ENCODE assay signal across 8 cellular contexts in genomic region chr19:44093931-44094765, GRCh38. TPM values are rescaled to one million over a fixed set of nuclear protein-coding genes. Genes with fewer than 3 reads are reported as not detected.
DNase-seq lines count a peak whose midpoint lies in the region; ATAC-seq and TF ChIP-seq lines count a peak whose summit lies in the region.

Gene ZNF224 (plus strand): TSS chr19:44094361. CDS start chr19:44097874, 3,513 bp downstream.

- no peak for TF ChIP-seq POLR2A in lower leg skin (IDR thresholded peaks at IDR 0.05)

- no peaks in the 10 kb centered on the region for H3K27me3 ChIP-seq in dorsolateral prefrontal cortex

- ATAC-seq in GM19372 (IDR thresholded peaks at IDR 0.05; ENCODE audit: low read depth, unreplicated experiment) (peak; percentile 83), HG03558 (IDR thresholded peaks at IDR 0.05; ENCODE audit: extremely low read depth, unreplicated experiment) (peak; percentile 52)

- DNase-seq in Ammon's horn (ENCODE audit: low spot score): peak; percentile 95
- DNase-seq in NCI-H748 treated with DMSO at 0.1 percent for 48 hours (lab: John Stamatoyannopoulos, UW): peak; percentile 98
- DNase-seq in activated CD4-positive, alpha-beta T cell treated with anti-CD3 and anti-CD28 coated beads, Interleukin-2, amount 50 U/mL, for 48 hours: peak; percentile 84 to 89
- peak; percentile 89 to 95 (median 94) for DNase-seq in dorsolateral prefrontal cortex
- DNase-seq in lower leg skin (ENCODE audit: low spot score in 2 of 2): peak; percentile 90 to 98
- DNase-seq in stimulated activated CD4-positive, alpha-beta T cell treated with anti-CD3 and anti-CD28 coated beads, Interleukin-4, amount 100 ng/mL, for 4 hours: peak; percentile 69 to 77

- intact Hi-C loops in dorsolateral prefrontal cortex (cut with DNase I) (loop anchor here (1.0 to 5.0 kb wide), 8 partner anchors 19 to 113 kb away; partner anchors contain the start of genes ZNF225 (in 2 of the 2), ZNF230 (in 2 of the 2), ZNF223 (in 1 of the 2) and ZNF284 (in 1 of the 2)), lower leg skin (cut with DNase I; ENCODE audit: low total_unique reads) (no loop called here)

- TF ChIP-seq CTCF in dorsolateral prefrontal cortex (IDR thresholded peaks at IDR 0.05 in 54 of 56, conservative IDR thresholded peaks at IDR 0.05 in 2 of 56; ENCODE audit: low read depth in 1 of 56, partially characterized antibody in 56 of 56) (peak in 23 of 56 donors; percentile 8 to 46 (median 25)), lower leg skin (IDR thresholded peaks at IDR 0.05) (no peak)

- H3K4me3 ChIP-seq in dorsolateral prefrontal cortex: peak within 1 kb of the TSS; percentile 53 to 96 (median 85)
- peak within 1 kb of the TSS; percentile 93 for H3K4me3 ChIP-seq in lower leg skin (ENCODE audit: low read depth, poor library complexity, severe bottlenecking)

- WGBS in lower leg skin, 2 donors: 0 to 1% methylated on average over 49 of the region's 50 CpGs

- H3K27ac ChIP-seq in dorsolateral prefrontal cortex: peak within 1 kb of the TSS in 50 of 59 donors; percentile 1 to 87 (median 68)

RNA-seq across cellular contexts. Expression of gene ZNF224, which starts in this region (rescaled TPM):
- 10 to 100 TPM; 25.6 to 58.3 (median 42.2) TPM for total RNA-seq in dorsolateral prefrontal cortex
- 10 to 100 TPM; 12.5 to 27.1 (median 20.3) TPM for total RNA-seq in lower leg skin

Comparison
In these comparisons a context has a peak if more than half of its experiments do, and no peak if none do; other contexts are left out.
1. Peak in every context shown above with its lines: DNase-seq, ATAC-seq, H3K4me3 ChIP-seq and H3K27ac ChIP-seq.